ENCODE assay signal across 21 cellular contexts in the genomic region with DNA sequence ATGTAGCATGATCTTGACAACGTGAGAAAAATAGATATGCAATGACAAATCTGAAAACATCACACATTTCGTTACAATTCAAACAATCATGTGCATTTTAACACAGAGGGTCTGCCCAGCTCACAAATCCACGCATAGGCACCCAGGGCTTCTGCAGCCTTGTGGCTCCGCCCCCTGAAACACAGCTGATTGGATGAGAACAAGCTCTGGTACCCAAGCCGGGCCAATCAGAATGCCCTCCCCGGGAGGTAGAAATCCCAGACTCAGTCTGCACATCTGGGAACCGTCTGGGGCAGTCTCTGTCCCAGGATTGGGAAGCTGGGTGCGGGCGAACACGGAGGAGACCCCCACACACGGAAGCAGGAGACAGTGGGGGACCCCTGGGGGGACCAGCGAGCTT.
"Had no signal": no experiment of that assay in that cellular context is flagged by ENCODE, and none has a peak within 500 bp of the region (broad histone marks: within the 10 kb centered on the region; RNA-seq: fewer than 3 reads in every experiment).

No MANE protein-coding gene starts in this region.

- H3K9me3 Mint-ChIP-seq: dendritic cell treated with granulocyte-macrophage colony-stimulating factor and Interleukin-4, amounts not matched to agents 40 ng/mL and 50 ng/mL, for 4 days; effector memory CD8-positive, alpha-beta T cell; naive thymus-derived CD4-positive, alpha-beta T cell had no signal

- H3K4me1 ChIP-seq: esophagus muscularis mucosa, gastrocnemius medialis, heart right ventricle, right atrium auricular region, stomach had no signal

- H3K36me3 ChIP-seq: esophagus muscularis mucosa, gastrocnemius medialis, heart right ventricle, neutrophil, right atrium auricular region, stomach had no signal

- H3K27me3 Mint-ChIP-seq: dendritic cell treated with granulocyte-macrophage colony-stimulating factor and Interleukin-4, amounts not matched to agents 40 ng/mL and 50 ng/mL, for 4 days had no signal

- H3K4me3 Mint-ChIP-seq: dendritic cell treated with granulocyte-macrophage colony-stimulating factor and Interleukin-4, amounts not matched to agents 40 ng/mL and 50 ng/mL, for 4 days; effector memory CD8-positive, alpha-beta T cell; naive thymus-derived CD4-positive, alpha-beta T cell; nephron progenitor cell had no signal

- H3K4me1 Mint-ChIP-seq: naive thymus-derived CD4-positive, alpha-beta T cell; nephron progenitor cell had no signal

- DNase-seq: effector memory CD8-positive, alpha-beta T cell; gastrocnemius medialis; heart right ventricle; hypothalamus; islet precursor cell; mammary epithelial cell; naive thymus-derived CD4-positive, alpha-beta T cell; nephron progenitor cell; posterior cingulate gyrus; small intestine; stimulated activated CD4-positive, alpha-beta T cell treated with anti-CD3 and anti-CD28 coated beads, Interleukin-12 subunit alpha, Interleukin-12 subunit beta, amount 100 ng/mL, for 4 hours; stimulated activated naive CD4-positive, alpha-beta T cell; stomach; substantia nigra; trophoblast cell had no signal

- H3K4me3 ChIP-seq: esophagus muscularis mucosa, gastrocnemius medialis, heart right ventricle, right atrium auricular region, stomach had no signal

- H3K27ac Mint-ChIP-seq: dendritic cell treated with granulocyte-macrophage colony-stimulating factor and Interleukin-4, amounts not matched to agents 40 ng/mL and 50 ng/mL, for 4 days; effector memory CD8-positive, alpha-beta T cell; naive thymus-derived CD4-positive, alpha-beta T cell; nephron progenitor cell had no signal

- H3K27me3 ChIP-seq: esophagus muscularis mucosa, gastrocnemius medialis, heart right ventricle, neutrophil, right atrium auricular region, stomach had no signal

- H3K36me3 Mint-ChIP-seq: naive thymus-derived CD4-positive, alpha-beta T cell had no signal

- H3K9me3 ChIP-seq: esophagus muscularis mucosa, gastrocnemius medialis, heart right ventricle, neutrophil, right atrium auricular region, stomach had no signal

- H3K27ac ChIP-seq: epithelial cell of prostate, esophagus muscularis mucosa, gastrocnemius medialis, heart right ventricle, neutrophil, right atrium auricular region, stomach had no signal

- ATAC-seq: effector memory CD8-positive, alpha-beta T cell; gastrocnemius medialis; heart right ventricle; left lobe of liver; naive thymus-derived CD4-positive, alpha-beta T cell had no signal
